8 cellular contexts compared by ENCODE assay signal in the genomic region with DNA sequence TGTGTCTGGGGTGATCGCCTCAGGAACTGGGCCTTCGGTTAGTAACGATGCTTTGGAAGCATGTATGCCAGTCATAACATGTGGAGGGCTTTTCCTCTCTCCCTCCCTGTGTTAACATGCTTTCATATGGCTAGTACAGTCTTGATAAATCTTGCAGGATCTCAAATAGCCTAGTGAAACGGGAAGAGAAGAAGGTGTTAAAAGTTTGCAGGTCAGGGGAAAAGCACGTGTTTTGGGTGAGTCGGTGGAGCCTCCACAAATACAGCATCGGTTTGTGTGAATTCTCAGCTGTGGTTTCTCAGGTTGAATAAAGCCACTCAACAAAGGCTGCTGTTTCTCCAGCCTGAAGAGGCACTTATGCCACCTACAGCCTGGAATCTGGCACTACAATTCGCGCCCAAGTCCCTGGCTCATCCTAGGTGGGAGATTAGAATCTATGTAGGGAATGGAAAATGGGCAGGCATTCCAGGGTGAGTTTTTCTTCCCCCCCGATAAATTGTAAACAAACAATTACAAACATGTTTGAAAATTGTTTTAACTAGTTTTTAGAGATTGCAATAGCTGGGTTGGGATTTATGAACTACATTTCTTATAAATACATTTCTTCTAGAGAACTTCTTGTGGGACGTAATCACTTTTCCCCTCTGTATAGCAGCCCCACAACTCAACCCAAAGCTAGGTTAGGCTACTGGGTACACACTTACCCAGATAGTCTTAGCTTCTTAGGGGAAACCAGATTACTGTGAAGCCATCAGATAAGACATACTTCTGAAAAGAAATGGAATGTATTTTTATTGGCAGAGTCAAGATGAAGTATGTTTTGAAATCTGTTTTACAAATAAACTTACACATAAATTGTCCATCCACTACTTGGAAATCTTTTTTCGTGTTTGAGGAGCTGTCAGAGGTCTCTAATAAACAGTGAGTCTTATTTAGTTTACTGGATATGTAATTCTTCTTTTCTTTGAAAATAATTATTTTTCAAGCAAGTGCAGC. TPM values are rescaled to one million over a fixed set of nuclear protein-coding genes. Genes with fewer than 3 reads are reported as not detected.
A peak's percentile ranks its signal among the peaks of the same experiment; 100 is the strongest.
DNase-seq lines count a peak whose midpoint lies in the region; ATAC-seq and TF ChIP-seq lines count a peak whose summit lies in the region.

No MANE protein-coding gene starts in this region.

- peaks cover 0 to 7% (median 3%) of the 10 kb centered on the region in 4 donors for H3K4me1 Mint-ChIP-seq in CD4-positive, CD25-positive, alpha-beta regulatory T cell

- peaks cover 64% of the 10 kb centered on the region for H3K27me3 Mint-ChIP-seq in CD4-positive, CD25-positive, alpha-beta regulatory T cell

- 14 to 17% methylated on average over 12 of the region's 12 CpGs for WGBS in lung, 2 donors

- H3K9me3 Mint-ChIP-seq in CD4-positive, CD25-positive, alpha-beta regulatory T cell = peaks cover 0 to 1% (median 0%) of the 10 kb centered on the region in 7 donors

- peak; percentile 67 for TF ChIP-seq CTCF in lung (IDR thresholded peaks at IDR 0.05; ENCODE audit: control extremely low read depth, extremely low read depth)

- no peaks in the 10 kb centered on the region for H3K4me1 ChIP-seq in CD4-positive, CD25-positive, alpha-beta regulatory T cell (ENCODE audit: control insufficient read depth, insufficient read depth, low read length, poor library complexity, severe bottlenecking)
- peaks cover 0 to 2% of the 10 kb centered on the region in 2 donors for H3K4me1 ChIP-seq in lung (ENCODE audit: control insufficient read depth in 2 of 2, insufficient read depth in 2 of 2, low read length in 2 of 2)

- H3K36me3 Mint-ChIP-seq in CD4-positive, CD25-positive, alpha-beta regulatory T cell = no peaks in the 10 kb centered on the region

- H3K27me3 ChIP-seq in CD4-positive, CD25-positive, alpha-beta regulatory T cell (ENCODE audit: control insufficient read depth, insufficient read depth, low read length) = no peaks in the 10 kb centered on the region
- H3K27me3 ChIP-seq in lung (ENCODE audit: control insufficient read depth, insufficient read depth) = no peaks in the 10 kb centered on the region

- no peaks in the 10 kb centered on the region for H3K36me3 ChIP-seq in CD4-positive, CD25-positive, alpha-beta regulatory T cell (ENCODE audit: control insufficient read depth, insufficient read depth, low read length)
- H3K36me3 ChIP-seq in lung (ENCODE audit: control insufficient read depth in 2 of 2, insufficient read depth in 2 of 2, low read length in 2 of 2) = no peaks in the 10 kb centered on the region

- H3K9me3 ChIP-seq in CD4-positive, CD25-positive, alpha-beta regulatory T cell (ENCODE audit: control insufficient read depth in 2 of 2, low read length in 2 of 2) = no peaks in the 10 kb centered on the region
- no peaks in the 10 kb centered on the region for H3K9me3 ChIP-seq in lung (ENCODE audit: control insufficient read depth in 2 of 2, insufficient read depth in 1 of 2, low read length in 1 of 2)

- H3K4me3 Mint-ChIP-seq in CD4-positive, CD25-positive, alpha-beta regulatory T cell = peak overlapping the region in 1 of 4 donors; percentile 5

- H3K27ac Mint-ChIP-seq in CD4-positive, CD25-positive, alpha-beta regulatory T cell = no peak overlapping the region

- ATAC-seq in CD4-positive, CD25-positive, alpha-beta regulatory T cell (ENCODE audit: low read depth in 2 of 2) = peak; percentile 74 to 82
- peak; percentile 96 for ATAC-seq in GM18870 (IDR thresholded peaks at IDR 0.05; ENCODE audit: unreplicated experiment)
- ATAC-seq in HG03025 (IDR thresholded peaks at IDR 0.05; ENCODE audit: low FRiP score, unreplicated experiment) = peak; percentile 81
- ATAC-seq in lung (ENCODE audit: insufficient read depth, low FRiP score) = peak; percentile 75

- peak; percentile 38 to 71 (median 46) for DNase-seq in CD4-positive, CD25-positive, alpha-beta regulatory T cell
- DNase-seq in NCI-H2171 treated with DMSO at 0.1 percent for 48 hours (lab: John Stamatoyannopoulos, UW) = peak; percentile 60
- peak; percentile 35 to 48 for DNase-seq in activated CD4-positive, alpha-beta T cell treated with anti-CD3 and anti-CD28 coated beads for 4 hours
- peak; percentile 48 for DNase-seq in effector CD4-positive, alpha-beta T cell
- peak; percentile 62 for DNase-seq in lung (ENCODE audit: low spot score)
- peak; percentile 33 for DNase-seq in stimulated activated naive CD4-positive, alpha-beta T cell treated with Interleukin-2 at 50 U/mL for 16 hours (lab: John Stamatoyannopoulos, UW)

- no peak overlapping the region for H3K27ac ChIP-seq in CD4-positive, CD25-positive, alpha-beta regulatory T cell (ENCODE audit: insufficient read depth, low read length, poor library complexity, severe bottlenecking)
- H3K27ac ChIP-seq in lung (ENCODE audit: low read depth in 1 of 2, low read length in 1 of 2) = no peak overlapping the region

- no peak overlapping the region for H3K4me3 ChIP-seq in CD4-positive, CD25-positive, alpha-beta regulatory T cell (ENCODE audit: low read depth, low read length)
- no peak overlapping the region for H3K4me3 ChIP-seq in lung

RNA-seq across cellular contexts. Expression of a gene that starts 8.3 kb away (rescaled TPM):
- 41.4 TPM for total RNA-seq in CD4-positive, CD25-positive, alpha-beta regulatory T cell
- polyA plus RNA-seq in CD4-positive, CD25-positive, alpha-beta regulatory T cell = 100 to 1,000 TPM in 1 of 4 donors, 10 to 100 TPM in 3; 79.5 to 123 (median 98.2) TPM
- total RNA-seq in lung = 10 to 100 TPM; 37.6 to 71.1 TPM
- 10 to 100 TPM; 51.2 to 63.8 TPM for polyA plus RNA-seq in lung

RNA-seq across cellular contexts. Expression of a gene that starts 17.3 kb away (rescaled TPM):
- 7.7 TPM for total RNA-seq in CD4-positive, CD25-positive, alpha-beta regulatory T cell
- polyA plus RNA-seq in CD4-positive, CD25-positive, alpha-beta regulatory T cell = 10 to 100 TPM; 20.2 to 28.9 (median 24.1) TPM
- total RNA-seq in lung = 1 to 10 TPM; 3.0 to 6.4 TPM
- 1 to 10 TPM; 3.2 to 9.0 TPM for polyA plus RNA-seq in lung
